8 cellular contexts compared by ENCODE assay signal in the genomic region with DNA sequence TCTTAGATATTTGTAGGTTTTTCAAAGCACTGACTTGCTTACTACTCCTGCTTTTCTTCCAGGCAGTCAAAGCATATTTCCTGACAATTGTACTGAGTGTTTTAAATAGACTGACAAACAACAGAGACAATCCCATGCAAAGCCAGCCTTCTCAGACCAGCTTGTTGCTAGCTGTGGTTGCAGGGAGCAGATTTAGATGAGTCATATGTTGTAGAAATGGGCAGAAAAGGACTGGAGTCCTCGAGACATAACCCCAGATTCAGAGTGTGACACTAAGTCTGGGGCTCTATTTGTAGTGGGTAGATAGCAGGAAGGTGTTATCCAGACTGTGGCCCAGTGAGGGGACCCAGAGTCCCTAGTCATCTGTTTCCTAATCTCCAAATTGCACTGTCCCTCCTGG.
DNase-seq lines count a peak whose midpoint lies in the region; ATAC-seq lines count a peak whose summit lies in the region.

No MANE protein-coding gene starts in this region.

- DNase-seq in activated CD8-positive, alpha-beta memory T cell treated with anti-CD3 and anti-CD28 coated beads, Interleukin-2, amount 10 ng/mL, durations not matched to agents 7 days and 5 days, result peak; percentile 68
- no peak for DNase-seq in activated CD8-positive, alpha-beta memory T cell treated with anti-CD3 and anti-CD28 coated beads, Interleukin-2, amount 50 U/mL, for 4 hours
- DNase-seq in SJSA1 (ENCODE audit: low read depth in 1 of 2, low spot score in 2 of 2), result peak; percentile 62 to 75
- DNase-seq in epidermal melanocyte (ENCODE audit: insufficient read length, low spot score), result peak; percentile 39
- peak in 1 of 2 donors; percentile 41 for DNase-seq in stimulated activated naive CD8-positive, alpha-beta T cell treated with anti-CD3 and anti-CD28 coated beads, Interleukin-15, amount 100 ng/mL, for 72 hours
- DNase-seq in NCI-H524 treated with DMSO at 0.1 percent for 48 hours (lab: John Stamatoyannopoulos, UW), result no peak
- DNase-seq in D341Med (ENCODE audit: low spot score), result no peak

- H3K36me3 ChIP-seq in SJSA1, result no peaks in the 10 kb centered on the region

- peaks cover 53% of the 10 kb centered on the region for H3K4me1 ChIP-seq in SJSA1 (replicated peaks)

- CTCF ChIA-PET in activated CD8-positive, alpha-beta memory T cell treated with anti-CD3 and anti-CD28 coated beads, Interleukin-2, amount 10 ng/mL, durations not matched to agents 7 days and 5 days (lab: Charles Lee), result interaction anchor here (1.1 to 5.1 kb wide), 2 partner anchors 15 to 63 kb away, joined by 3 to 15 read pairs; no protein-coding TSS in a partner anchor

- peak; percentile 78 for ATAC-seq in activated CD8-positive, alpha-beta memory T cell treated with anti-CD3 and anti-CD28 coated beads, Interleukin-2, amount 10 ng/mL, durations not matched to agents 7 days and 5 days
- peak; percentile 78 for ATAC-seq in stimulated activated naive CD8-positive, alpha-beta T cell treated with anti-CD3 and anti-CD28 coated beads, Interleukin-15, amount 100 ng/mL, for 72 hours
- no peak for ATAC-seq in HG02588 (IDR thresholded peaks at IDR 0.05; ENCODE audit: unreplicated experiment)

- H3K9me3 ChIP-seq in SJSA1 (replicated peaks), result no peaks in the 10 kb centered on the region

- H3K27me3 ChIP-seq in SJSA1 (replicated peaks), result no peaks in the 10 kb centered on the region

- H3K4me3 Mint-ChIP-seq in activated CD8-positive, alpha-beta memory T cell treated with anti-CD3 and anti-CD28 coated beads, Interleukin-2, amount 10 ng/mL, durations not matched to agents 7 days and 5 days, result peak overlapping the region; percentile 36
- peak overlapping the region; percentile 62 to 67 for H3K4me3 Mint-ChIP-seq in stimulated activated naive CD8-positive, alpha-beta T cell treated with anti-CD3 and anti-CD28 coated beads, Interleukin-15, amount 100 ng/mL, for 72 hours

- H3K27me3 Mint-ChIP-seq in activated CD8-positive, alpha-beta memory T cell treated with anti-CD3 and anti-CD28 coated beads, Interleukin-2, amount 10 ng/mL, durations not matched to agents 7 days and 5 days, result no peaks in the 10 kb centered on the region
- no peaks in the 10 kb centered on the region for H3K27me3 Mint-ChIP-seq in stimulated activated naive CD8-positive, alpha-beta T cell treated with anti-CD3 and anti-CD28 coated beads, Interleukin-15, amount 100 ng/mL, for 72 hours

- H3K36me3 Mint-ChIP-seq in activated CD8-positive, alpha-beta memory T cell treated with anti-CD3 and anti-CD28 coated beads, Interleukin-2, amount 10 ng/mL, durations not matched to agents 7 days and 5 days, result peaks cover 31% of the 10 kb centered on the region

- no peak overlapping the region for H3K4me3 ChIP-seq in SJSA1

- peaks cover 5% of the 10 kb centered on the region for H3K4me1 Mint-ChIP-seq in activated CD8-positive, alpha-beta memory T cell treated with anti-CD3 and anti-CD28 coated beads, Interleukin-2, amount 10 ng/mL, durations not matched to agents 7 days and 5 days
- H3K4me1 Mint-ChIP-seq in stimulated activated naive CD8-positive, alpha-beta T cell treated with anti-CD3 and anti-CD28 coated beads, Interleukin-15, amount 100 ng/mL, for 72 hours, result peaks cover 1% of the 10 kb centered on the region

- H3K27ac Mint-ChIP-seq in activated CD8-positive, alpha-beta memory T cell treated with anti-CD3 and anti-CD28 coated beads, Interleukin-2, amount 10 ng/mL, durations not matched to agents 7 days and 5 days, result no peak overlapping the region
- H3K27ac Mint-ChIP-seq in stimulated activated naive CD8-positive, alpha-beta T cell treated with anti-CD3 and anti-CD28 coated beads, Interleukin-15, amount 100 ng/mL, for 72 hours, result peak overlapping the region; percentile 92 to 93

- peaks cover 5% of the 10 kb centered on the region for H3K9me3 Mint-ChIP-seq in activated CD8-positive, alpha-beta memory T cell treated with anti-CD3 and anti-CD28 coated beads, Interleukin-2, amount 10 ng/mL, durations not matched to agents 7 days and 5 days (ENCODE audit: low read depth)
- H3K9me3 Mint-ChIP-seq in stimulated activated naive CD8-positive, alpha-beta T cell treated with anti-CD3 and anti-CD28 coated beads, Interleukin-15, amount 100 ng/mL, for 72 hours, result peaks cover 0 to 4% of the 10 kb centered on the region in 2 donors

- H3K27ac ChIP-seq in SJSA1, result peak overlapping the region; percentile 56

Comparison
In these comparisons a context has a peak if more than half of its experiments do, and no peak if none do; other contexts are left out.
1. DNase-seq: peak in activated CD8-positive, alpha-beta memory T cell treated with anti-CD3 and anti-CD28 coated beads, Interleukin-2, amount 10 ng/mL, durations not matched to agents 7 days and 5 days (single experiment), SJSA1 (2 of 2) and epidermal melanocyte (single experiment); none in activated CD8-positive, alpha-beta memory T cell treated with anti-CD3 and anti-CD28 coated beads, Interleukin-2, amount 50 U/mL, for 4 hours (single experiment), NCI-H524 treated with DMSO at 0.1 percent for 48 hours (single experiment) and D341Med (single experiment).